In the genomic region with DNA sequence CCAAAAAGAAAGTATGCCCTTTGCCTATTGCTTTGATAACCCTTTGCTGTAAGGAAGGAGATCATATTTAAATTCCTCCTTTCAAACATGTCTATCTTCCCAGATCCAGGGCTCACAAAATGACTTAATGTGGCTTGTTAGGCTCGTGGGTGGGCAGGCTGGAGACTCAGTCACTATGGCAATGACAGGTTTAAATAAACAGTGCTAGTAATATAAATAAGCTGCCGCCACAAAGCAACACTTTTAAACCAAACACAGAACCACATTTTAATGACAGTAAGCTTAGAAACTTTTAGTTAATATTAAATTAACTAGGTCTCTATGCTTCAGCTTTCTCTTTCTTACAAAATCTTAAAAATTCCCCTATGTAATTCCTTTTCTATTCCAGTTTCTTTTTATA, we compare ENCODE assay signal across 20 cellular contexts.
DNase-seq lines count a peak whose midpoint lies in the region; ATAC-seq and TF ChIP-seq lines count a peak whose summit lies in the region.
"Had no signal": no experiment of that assay in that cellular context is flagged by ENCODE, and none has a peak within 500 bp of the region (broad histone marks: within the 10 kb centered on the region; RNA-seq: fewer than 3 reads in every experiment).

No MANE protein-coding gene starts in this region.

- H3K27me3 ChIP-seq in adipocyte (replicated peaks; ENCODE audit: control insufficient read depth, insufficient read depth, low read length) (no peaks in the 10 kb centered on the region), colonic mucosa (no peaks in the 10 kb centered on the region)
- H3K27me3 ChIP-seq: cardiac muscle cell, tibial nerve had no signal

- H3K9me3 ChIP-seq in adipocyte (ENCODE audit: control insufficient read depth, low read length) (no peaks in the 10 kb centered on the region), colonic mucosa (no peaks in the 10 kb centered on the region)
- H3K9me3 ChIP-seq: tibial nerve had no signal

- no peak for ATAC-seq in GM18868 (IDR thresholded peaks at IDR 0.05; ENCODE audit: unreplicated experiment)
- ATAC-seq in stimulated activated naive CD8-positive, alpha-beta T cell treated with anti-CD3 and anti-CD28 coated beads, Interleukin-15, amount 100 ng/mL, for 72 hours = no peak
- no peak for ATAC-seq in activated naive CD4-positive, alpha-beta T cell treated with anti-CD3 and anti-CD28 coated beads, Interleukin-2, amount 50 U/mL, for 72 hours
- ATAC-seq: Right ventricle myocardium inferior had no signal

- H3K4me1 Mint-ChIP-seq in stimulated activated naive CD8-positive, alpha-beta T cell treated with anti-CD3 and anti-CD28 coated beads, Interleukin-15, amount 100 ng/mL, for 72 hours = no peaks in the 10 kb centered on the region
- H3K4me1 Mint-ChIP-seq: CD4-positive, alpha-beta memory T cell had no signal

- H3K4me3 ChIP-seq in adipocyte (ENCODE audit: low read length) = no peak overlapping the region
- H3K4me3 ChIP-seq in colonic mucosa = no peak overlapping the region
- H3K4me3 ChIP-seq: cardiac muscle cell, tibial nerve had no signal

- H3K4me1 ChIP-seq in adipocyte (ENCODE audit: control insufficient read depth, insufficient read depth, low read length) (peaks cover 23% of the 10 kb centered on the region), colonic mucosa (no peaks in the 10 kb centered on the region)

- peak; percentile 19 for DNase-seq in NCI-H2227 treated with DMSO at 0.1 percent for 48 hours (lab: John Stamatoyannopoulos, UW)
- DNase-seq in NCI-H2227 (lab: John Stamatoyannopoulos, UW; ENCODE audit: unreplicated experiment) = no peak
- no peak for DNase-seq in adipocyte (ENCODE audit: low read depth)
- DNase-seq in iris pigment epithelial cell (ENCODE audit: low read depth) = peak; percentile 23
- no peak for DNase-seq in colonic mucosa
- no peak for DNase-seq in stimulated activated naive CD8-positive, alpha-beta T cell treated with anti-CD3 and anti-CD28 coated beads, Interleukin-15, amount 100 ng/mL, for 72 hours
- DNase-seq in activated naive CD4-positive, alpha-beta T cell treated with anti-CD3 and anti-CD28 coated beads, Interleukin-2, amount 50 U/mL, for 72 hours (ENCODE audit: low spot score in 2 of 2) = no peak
- DNase-seq: activated CD4-positive, alpha-beta T cell treated with anti-CD3 and anti-CD28 coated beads for 1 hour; activated CD8-positive, alpha-beta memory T cell treated with anti-CD3 and anti-CD28 coated beads, Interleukin-2, amount 50 U/mL, for 4 hours; activated naive CD4-positive, alpha-beta T cell; CD4-positive, alpha-beta memory T cell; HFFc6; nucleus accumbens; stimulated activated CD4-positive, alpha-beta T cell treated with anti-CD3 and anti-CD28 coated beads, Interleukin-4, amount 100 ng/mL, for 4 hours had no signal

- no peak overlapping the region for H3K27ac Mint-ChIP-seq in stimulated activated naive CD8-positive, alpha-beta T cell treated with anti-CD3 and anti-CD28 coated beads, Interleukin-15, amount 100 ng/mL, for 72 hours
- H3K27ac Mint-ChIP-seq in activated naive CD4-positive, alpha-beta T cell treated with anti-CD3 and anti-CD28 coated beads, Interleukin-2, amount 50 U/mL, for 72 hours = no peak overlapping the region
- H3K27ac Mint-ChIP-seq: CD4-positive, alpha-beta memory T cell; HFFc6; T-helper 1 cell treated with Interleukin-12 subunit alpha and Interleukin-12 subunit beta and Interleukin-4 antibody, amounts not matched to agents 30 μg/mL and 1 μg/mL, for 36 hours had no signal

- H3K9me3 Mint-ChIP-seq in stimulated activated naive CD8-positive, alpha-beta T cell treated with anti-CD3 and anti-CD28 coated beads, Interleukin-15, amount 100 ng/mL, for 72 hours = no peaks in the 10 kb centered on the region
- no peaks in the 10 kb centered on the region for H3K9me3 Mint-ChIP-seq in activated naive CD4-positive, alpha-beta T cell treated with anti-CD3 and anti-CD28 coated beads, Interleukin-2, amount 50 U/mL, for 72 hours
- H3K9me3 Mint-ChIP-seq: HFFc6; T-helper 1 cell treated with Interleukin-12 subunit alpha and Interleukin-12 subunit beta and Interleukin-4 antibody, amounts not matched to agents 30 μg/mL and 1 μg/mL, for 36 hours had no signal

- H3K36me3 Mint-ChIP-seq in activated naive CD4-positive, alpha-beta T cell treated with anti-CD3 and anti-CD28 coated beads, Interleukin-2, amount 50 U/mL, for 72 hours = no peaks in the 10 kb centered on the region
- H3K36me3 Mint-ChIP-seq: CD4-positive, alpha-beta memory T cell had no signal

- no peak overlapping the region for H3K27ac ChIP-seq in colonic mucosa
- H3K27ac ChIP-seq: 22Rv1, cardiac muscle cell, tibial nerve had no signal

- TF ChIP-seq CTCF in colonic mucosa (IDR thresholded peaks at IDR 0.05) = no peak

- intact Hi-C loops in colonic mucosa (cut with DNase I) = no loop called here

- peak overlapping the region; percentile 34 for H3K9ac ChIP-seq in adipocyte (ENCODE audit: low read length)
- H3K9ac ChIP-seq in colonic mucosa (ENCODE audit: low read depth in 2 of 2, low read length in 2 of 2) = no peak overlapping the region

- H3K27me3 Mint-ChIP-seq in stimulated activated naive CD8-positive, alpha-beta T cell treated with anti-CD3 and anti-CD28 coated beads, Interleukin-15, amount 100 ng/mL, for 72 hours = no peaks in the 10 kb centered on the region
- H3K27me3 Mint-ChIP-seq: CD4-positive, alpha-beta memory T cell had no signal

- no peaks in the 10 kb centered on the region for H3K36me3 ChIP-seq in adipocyte (ENCODE audit: control insufficient read depth, insufficient read depth, low read length, severe bottlenecking)
- H3K36me3 ChIP-seq in colonic mucosa = no peaks in the 10 kb centered on the region
- H3K36me3 ChIP-seq: cardiac muscle cell, tibial nerve had no signal

- H3K4me3 Mint-ChIP-seq in stimulated activated naive CD8-positive, alpha-beta T cell treated with anti-CD3 and anti-CD28 coated beads, Interleukin-15, amount 100 ng/mL, for 72 hours = no peak overlapping the region
- H3K4me3 Mint-ChIP-seq: CD4-positive, alpha-beta memory T cell; HFFc6; T-helper 1 cell treated with Interleukin-12 subunit alpha and Interleukin-12 subunit beta and Interleukin-4 antibody, amounts not matched to agents 30 μg/mL and 1 μg/mL, for 36 hours had no signal

Comparison
In these comparisons a context has a peak if more than half of its experiments do, and no peak if none do; other contexts are left out.
1. DNase-seq: peak in NCI-H2227 treated with DMSO at 0.1 percent for 48 hours (single experiment) and iris pigment epithelial cell (single experiment); none in NCI-H2227 (single experiment), adipocyte (single experiment), colonic mucosa (single experiment), stimulated activated naive CD8-positive, alpha-beta T cell treated with anti-CD3 and anti-CD28 coated beads, Interleukin-15, amount 100 ng/mL, for 72 hours (0 of 2) and activated naive CD4-positive, alpha-beta T cell treated with anti-CD3 and anti-CD28 coated beads, Interleukin-2, amount 50 U/mL, for 72 hours (0 of 2).